25 cellular contexts compared by ENCODE assay signal in genomic region chr2:27588308-27588707, GRCh38.
"Had no signal": no experiment of that assay in that cellular context is flagged by ENCODE, and none has a peak within 500 bp of the region (broad histone marks: within the 10 kb centered on the region; RNA-seq: fewer than 3 reads in every experiment).

No MANE protein-coding gene starts in this region.

- H3K9me3 ChIP-seq: SJSA1 had no signal

- FAIRE-seq: RCC 7860 had no signal

- H3K4me1 ChIP-seq: breast epithelium had no signal

- H3K27ac Mint-ChIP-seq: activated B cell treated with CpG ODN at 0.5 μM for 24 hours; activated CD4-positive, alpha-beta T cell treated with anti-CD3 and anti-CD28 coated beads, Interleukin-2, amount 10 ng/mL, durations not matched to agents 7 days and 5 days; activated T-cell treated with anti-CD3 and anti-CD28 coated beads, Interleukin-2, amount 50 U/mL, for 72 hours; T-helper 17 cell had no signal

- H3K27ac ChIP-seq: breast epithelium, SJSA1 had no signal

- H3K27me3 ChIP-seq: breast epithelium, MG63, SJSA1 had no signal

- ATAC-seq: activated CD8-positive, alpha-beta T cell treated with anti-CD3 and anti-CD28 coated beads for 36 hours; activated naive CD4-positive, alpha-beta T cell treated with anti-CD3 and anti-CD28 coated beads, Interleukin-2, amount 50 U/mL, for 72 hours; activated T-cell treated with anti-CD3 and anti-CD28 coated beads, Interleukin-2, amount 50 U/mL, for 72 hours; SK-N-SH treated with all-trans-retinoic acid at 6 μM for 48 hours; T-helper 17 cell had no signal

- H3K27me3 Mint-ChIP-seq: activated B cell treated with CpG ODN at 0.5 μM for 24 hours; activated CD4-positive, alpha-beta T cell treated with anti-CD3 and anti-CD28 coated beads, Interleukin-2, amount 10 ng/mL, durations not matched to agents 7 days and 5 days; activated CD8-positive, alpha-beta T cell treated with anti-CD3 and anti-CD28 coated beads for 36 hours; T-helper 17 cell had no signal

- H3K4me3 Mint-ChIP-seq: activated B cell treated with CpG ODN at 0.5 μM for 24 hours; activated CD4-positive, alpha-beta T cell treated with anti-CD3 and anti-CD28 coated beads, Interleukin-2, amount 10 ng/mL, durations not matched to agents 7 days and 5 days; activated CD8-positive, alpha-beta T cell treated with anti-CD3 and anti-CD28 coated beads for 36 hours; T-helper 17 cell had no signal

- H3K4me3 ChIP-seq: breast epithelium, MG63, SJSA1 had no signal

- DNase-seq: activated B cell treated with CpG ODN at 0.5 μM for 24 hours; activated CD4-positive, alpha-beta T cell treated with anti-CD3 and anti-CD28 coated beads for 1 hour; activated CD4-positive, alpha-beta T cell treated with anti-CD3 and anti-CD28 coated beads, Interleukin-2, amount 10 ng/mL, durations not matched to agents 7 days and 5 days; activated CD8-positive, alpha-beta memory T cell treated with anti-CD3 and anti-CD28 coated beads, Interleukin-2, amount 50 U/mL, for 4 hours; activated CD8-positive, alpha-beta T cell treated with anti-CD3 and anti-CD28 coated beads for 36 hours; activated T-cell treated with anti-CD3 and anti-CD28 coated beads, Interleukin-2, amount 50 U/mL, for 72 hours; caudate nucleus; cortex of kidney; KG1; MG63; MV-4-11; NCI-H1092 treated with DMSO at 0.1 percent for 48 hours; NCI-H1417 treated with DMSO at 0.1 percent for 48 hours; NCI-H1694; NCI-H2029; NCI-H446; NCI-H524; SHP77; T-helper 17 cell; T-helper 9 cell had no signal

- H3K36me3 ChIP-seq: breast epithelium had no signal
